ENCODE assay signal across 9 cellular contexts in the genomic region with DNA sequence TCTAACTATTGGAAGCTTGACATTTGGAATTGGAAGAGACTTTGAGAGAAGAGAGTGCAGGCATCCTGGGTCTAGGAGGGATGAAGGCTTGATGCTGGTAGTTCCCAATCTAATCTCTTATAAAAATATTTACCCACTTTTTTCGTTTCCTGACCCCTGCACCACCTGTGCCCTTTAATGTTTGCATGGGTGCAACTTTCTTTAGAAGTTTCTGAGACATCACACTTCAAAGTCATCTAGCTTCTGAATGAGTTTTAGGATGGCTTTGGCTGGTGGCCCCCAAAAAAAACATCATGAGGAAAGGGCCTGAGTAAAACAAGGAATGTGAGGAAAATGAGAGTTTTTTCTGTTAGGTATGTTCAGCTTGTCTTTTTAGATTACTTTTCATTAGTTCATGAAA. TPM values are rescaled to one million over a fixed set of nuclear protein-coding genes. Genes with fewer than 3 reads are reported as not detected.
DNase-seq lines count a peak whose midpoint lies in the region; ATAC-seq and TF ChIP-seq lines count a peak whose summit lies in the region.
"Had no signal": no experiment of that assay in that cellular context is flagged by ENCODE, and none has a peak within 500 bp of the region (broad histone marks: within the 10 kb centered on the region; RNA-seq: fewer than 3 reads in every experiment).

No MANE protein-coding gene starts in this region.

- H3K4me3 Mint-ChIP-seq in activated CD4-positive, alpha-beta memory T cell treated with anti-CD3 and anti-CD28 coated beads, Interleukin-2, amount 10 ng/mL, durations not matched to agents 7 days and 5 days: peak overlapping the region; percentile 91

- no peak for DNase-seq in activated CD4-positive, alpha-beta memory T cell treated with anti-CD3 and anti-CD28 coated beads, Interleukin-2, amount 10 ng/mL, durations not matched to agents 7 days and 5 days
- no peak for DNase-seq in iPS DF 6.9 (ENCODE audit: low read depth, low spot score)
- no peak for DNase-seq in left lobe of liver (ENCODE audit: low spot score)
- DNase-seq: SHP77 treated with DMSO at 0.1 percent for 48 hours had no signal

- H3K27ac ChIP-seq in HEK293 (ENCODE audit: extremely low read depth, low read depth, low read length): no peak overlapping the region; the same call in 1 of the 2 replicates
- H3K27ac ChIP-seq in iPS DF 6.9 (ENCODE audit: low read length): no peak overlapping the region
- H3K27ac ChIP-seq in skin epidermis: peak overlapping the region in 13 of 21 experiments; percentile 73 to 96 (median 92)

- peak overlapping the region; percentile 76 for H3K27ac Mint-ChIP-seq in activated CD4-positive, alpha-beta memory T cell treated with anti-CD3 and anti-CD28 coated beads, Interleukin-2, amount 10 ng/mL, durations not matched to agents 7 days and 5 days

- POLR2A ChIA-PET in HEK293 (lab: Yijun Ruan, JAX): interaction anchor here (1.1 kb wide), 1 partner anchor 395 kb away, joined by 3 read pairs; a partner anchor contains a TSS
- POLR2A ChIA-PET in activated CD4-positive, alpha-beta memory T cell treated with anti-CD3 and anti-CD28 coated beads, Interleukin-2, amount 10 ng/mL, durations not matched to agents 7 days and 5 days (lab: Charles Lee): interaction anchor here (1.1 to 2.9 kb wide), 5 partner anchors 8 to 395 kb away, joined by 3 to 37 read pairs (median 12); a partner anchor contains a TSS

- no peaks in the 10 kb centered on the region for H3K9me3 Mint-ChIP-seq in activated CD4-positive, alpha-beta memory T cell treated with anti-CD3 and anti-CD28 coated beads, Interleukin-2, amount 10 ng/mL, durations not matched to agents 7 days and 5 days

- H3K4me3 ChIP-seq in HEK293 (ENCODE audit: low read depth, low read length) (peak overlapping the region; percentile 92), iPS DF 6.9 (ENCODE audit: low read length) (peak overlapping the region; percentile 91; the same call in 1 of the 2 replicates), skin epidermis (peak overlapping the region; percentile 62 to 99 (median 96))

- H3K9me3 ChIP-seq in HEK293 (ENCODE audit: control insufficient read depth, insufficient read depth, low read depth, low read length) (no peaks in the 10 kb centered on the region), iPS DF 6.9 (ENCODE audit: control insufficient read depth, insufficient read depth, low read length) (no peaks in the 10 kb centered on the region)

- peaks cover 45% of the 10 kb centered on the region for H3K36me3 Mint-ChIP-seq in activated CD4-positive, alpha-beta memory T cell treated with anti-CD3 and anti-CD28 coated beads, Interleukin-2, amount 10 ng/mL, durations not matched to agents 7 days and 5 days (ENCODE audit: low read depth)

- ATAC-seq in HG02678 (IDR thresholded peaks at IDR 0.05; ENCODE audit: unreplicated experiment): no peak
- ATAC-seq in left lobe of liver: no peak
- ATAC-seq in GM21786 (IDR thresholded peaks at IDR 0.05; ENCODE audit: unreplicated experiment): no peak
- ATAC-seq in GM18511 (IDR thresholded peaks at IDR 0.05; ENCODE audit: unreplicated experiment): no peak

- H3K4me1 Mint-ChIP-seq in activated CD4-positive, alpha-beta memory T cell treated with anti-CD3 and anti-CD28 coated beads, Interleukin-2, amount 10 ng/mL, durations not matched to agents 7 days and 5 days: peaks cover 39% of the 10 kb centered on the region

- TF ChIP-seq CTCF in HEK293 (tag by site-specific recombination; IDR thresholded peaks at IDR 0.05): no peak

- H3K27me3 Mint-ChIP-seq in activated CD4-positive, alpha-beta memory T cell treated with anti-CD3 and anti-CD28 coated beads, Interleukin-2, amount 10 ng/mL, durations not matched to agents 7 days and 5 days: no peaks in the 10 kb centered on the region

- WGBS in iPS DF 6.9 (ENCODE audit: insufficient coverage, insufficient read length): no CpG with 5 or more reads among the region's 1 CpG

- H3K4me1 ChIP-seq in HEK293 (ENCODE audit: control insufficient read depth, insufficient read depth, low read length): no peaks in the 10 kb centered on the region
- H3K4me1 ChIP-seq in iPS DF 6.9 (ENCODE audit: control insufficient read depth, insufficient read depth, low read length): no peaks in the 10 kb centered on the region

- peaks cover 20 to 39% of the 10 kb centered on the region in 2 experiments for H3K36me3 ChIP-seq in HEK293 (ENCODE audit: control insufficient read depth in 2 of 2, insufficient read depth in 1 of 2, low read length in 2 of 2)
- no peaks in the 10 kb centered on the region for H3K36me3 ChIP-seq in iPS DF 6.9 (ENCODE audit: control insufficient read depth, insufficient read depth, low read length)

- no peaks in the 10 kb centered on the region for H3K27me3 ChIP-seq in iPS DF 6.9 (ENCODE audit: control insufficient read depth, insufficient read depth, low read length)

- CTCF ChIA-PET in HEK293 (lab: Yijun Ruan, JAX): interaction anchor here (0.6 to 2.2 kb wide), 5 partner anchors 18 to 1711 kb away, joined by 3 to 7 read pairs (median 4); no protein-coding TSS in a partner anchor
- CTCF ChIA-PET in activated CD4-positive, alpha-beta memory T cell treated with anti-CD3 and anti-CD28 coated beads, Interleukin-2, amount 10 ng/mL, durations not matched to agents 7 days and 5 days (lab: Charles Lee): interaction anchor here (1.1 to 1.3 kb wide), 2 partner anchors 16 to 338 kb away, joined by 3 to 4 read pairs; no protein-coding TSS in a partner anchor

TF ChIP-seq in HEK293, 187 proteins besides CTCF, POLR2A, EP300 and RAD21 (continues in another document):
- TF ChIP-seq, protein P1, sequence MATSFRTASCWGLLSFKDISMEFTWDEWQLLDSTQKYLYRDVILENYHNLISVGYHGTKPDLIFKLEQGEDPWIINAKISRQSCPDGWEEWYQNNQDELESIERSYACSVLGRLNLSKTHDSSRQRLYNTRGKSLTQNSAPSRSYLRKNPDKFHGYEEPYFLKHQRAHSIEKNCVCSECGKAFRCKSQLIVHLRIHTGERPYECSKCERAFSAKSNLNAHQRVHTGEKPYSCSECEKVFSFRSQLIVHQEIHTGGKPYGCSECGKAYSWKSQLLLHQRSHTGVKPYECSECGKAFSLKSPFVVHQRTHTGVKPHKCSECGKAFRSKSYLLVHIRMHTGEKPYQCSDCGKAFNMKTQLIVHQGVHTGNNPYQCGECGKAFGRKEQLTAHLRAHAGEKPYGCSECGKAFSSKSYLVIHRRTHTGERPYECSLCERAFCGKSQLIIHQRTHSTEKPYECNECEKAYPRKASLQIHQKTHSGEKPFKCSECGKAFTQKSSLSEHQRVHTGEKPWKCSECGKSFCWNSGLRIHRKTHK (tag by site-specific recombination; IDR thresholded peaks at IDR 0.05): no peak
- no peak for TF ChIP-seq REPIN1 (tag by site-specific recombination; IDR thresholded peaks at IDR 0.05; ENCODE audit: low read depth)
- no peak for TF ChIP-seq SCRT2 (tag by site-specific recombination; IDR thresholded peaks at IDR 0.05)
- TF ChIP-seq, protein P2, sequence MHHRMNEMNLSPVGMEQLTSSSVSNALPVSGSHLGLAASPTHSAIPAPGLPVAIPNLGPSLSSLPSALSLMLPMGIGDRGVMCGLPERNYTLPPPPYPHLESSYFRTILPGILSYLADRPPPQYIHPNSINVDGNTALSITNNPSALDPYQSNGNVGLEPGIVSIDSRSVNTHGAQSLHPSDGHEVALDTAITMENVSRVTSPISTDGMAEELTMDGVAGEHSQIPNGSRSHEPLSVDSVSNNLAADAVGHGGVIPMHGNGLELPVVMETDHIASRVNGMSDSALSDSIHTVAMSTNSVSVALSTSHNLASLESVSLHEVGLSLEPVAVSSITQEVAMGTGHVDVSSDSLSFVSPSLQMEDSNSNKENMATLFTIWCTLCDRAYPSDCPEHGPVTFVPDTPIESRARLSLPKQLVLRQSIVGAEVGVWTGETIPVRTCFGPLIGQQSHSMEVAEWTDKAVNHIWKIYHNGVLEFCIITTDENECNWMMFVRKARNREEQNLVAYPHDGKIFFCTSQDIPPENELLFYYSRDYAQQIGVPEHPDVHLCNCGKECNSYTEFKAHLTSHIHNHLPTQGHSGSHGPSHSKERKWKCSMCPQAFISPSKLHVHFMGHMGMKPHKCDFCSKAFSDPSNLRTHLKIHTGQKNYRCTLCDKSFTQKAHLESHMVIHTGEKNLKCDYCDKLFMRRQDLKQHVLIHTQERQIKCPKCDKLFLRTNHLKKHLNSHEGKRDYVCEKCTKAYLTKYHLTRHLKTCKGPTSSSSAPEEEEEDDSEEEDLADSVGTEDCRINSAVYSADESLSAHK (tag by site-specific recombination; IDR thresholded peaks at IDR 0.05): no peak
- no peak for TF ChIP-seq ZXDB (tag by site-specific recombination; IDR thresholded peaks at IDR 0.05)
- no peak for TF ChIP-seq TCF7L2 (IDR thresholded peaks at IDR 0.05; ENCODE audit: borderline replicate concordance, low read depth, low read length)
- TF ChIP-seq, protein P3, sequence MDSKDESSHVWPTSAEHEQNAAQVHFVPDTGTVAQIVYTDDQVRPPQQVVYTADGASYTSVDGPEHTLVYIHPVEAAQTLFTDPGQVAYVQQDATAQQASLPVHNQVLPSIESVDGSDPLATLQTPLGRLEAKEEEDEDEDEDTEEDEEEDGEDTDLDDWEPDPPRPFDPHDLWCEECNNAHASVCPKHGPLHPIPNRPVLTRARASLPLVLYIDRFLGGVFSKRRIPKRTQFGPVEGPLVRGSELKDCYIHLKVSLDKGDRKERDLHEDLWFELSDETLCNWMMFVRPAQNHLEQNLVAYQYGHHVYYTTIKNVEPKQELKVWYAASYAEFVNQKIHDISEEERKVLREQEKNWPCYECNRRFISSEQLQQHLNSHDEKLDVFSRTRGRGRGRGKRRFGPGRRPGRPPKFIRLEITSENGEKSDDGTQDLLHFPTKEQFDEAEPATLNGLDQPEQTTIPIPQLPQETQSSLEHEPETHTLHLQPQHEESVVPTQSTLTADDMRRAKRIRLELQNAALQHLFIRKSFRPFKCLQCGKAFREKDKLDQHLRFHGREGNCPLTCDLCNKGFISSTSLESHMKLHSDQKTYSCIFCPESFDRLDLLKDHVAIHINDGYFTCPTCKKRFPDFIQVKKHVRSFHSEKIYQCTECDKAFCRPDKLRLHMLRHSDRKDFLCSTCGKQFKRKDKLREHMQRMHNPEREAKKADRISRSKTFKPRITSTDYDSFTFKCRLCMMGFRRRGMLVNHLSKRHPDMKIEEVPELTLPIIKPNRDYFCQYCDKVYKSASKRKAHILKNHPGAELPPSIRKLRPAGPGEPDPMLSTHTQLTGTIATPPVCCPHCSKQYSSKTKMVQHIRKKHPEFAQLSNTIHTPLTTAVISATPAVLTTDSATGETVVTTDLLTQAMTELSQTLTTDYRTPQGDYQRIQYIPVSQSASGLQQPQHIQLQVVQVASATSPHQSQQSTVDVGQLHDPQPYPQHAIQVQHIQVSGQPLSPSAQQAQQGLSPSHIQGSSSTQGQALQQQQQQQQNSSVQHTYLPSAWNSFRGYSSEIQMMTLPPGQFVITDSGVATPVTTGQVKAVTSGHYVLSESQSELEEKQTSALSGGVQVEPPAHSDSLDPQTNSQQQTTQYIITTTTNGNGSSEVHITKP (tag by site-specific recombination; IDR thresholded peaks at IDR 0.05): no peak
- no peak for TF ChIP-seq ZBTB7A (tag by site-specific recombination; IDR thresholded peaks at IDR 0.05; ENCODE audit: low read depth)
- no peak for TF ChIP-seq ZNF239 (tag by site-specific recombination; IDR thresholded peaks at IDR 0.05)

RNA-seq across cellular contexts. Expression of a gene that starts 1.1 kb away (rescaled TPM):
- 10 to 100 TPM; 46.5 to 47.5 TPM for total RNA-seq in activated CD4-positive, alpha-beta memory T cell treated with anti-CD3 and anti-CD28 coated beads, Interleukin-2, amount 10 ng/mL, durations not matched to agents 7 days and 5 days
- total RNA-seq in left lobe of liver: 3.0 TPM

Comparison
In these comparisons a context has a peak if more than half of its experiments do, and no peak if none do; other contexts are left out.
1. H3K27ac ChIP-seq: peak in skin epidermis (13 of 21); none in HEK293 (single experiment) and iPS DF 6.9 (single experiment).
2. RNA of a gene that starts 1.1 kb away (total RNA-seq): 46.5 to 47.5 TPM in activated CD4-positive, alpha-beta memory T cell treated with anti-CD3 and anti-CD28 coated beads, Interleukin-2, amount 10 ng/mL, durations not matched to agents 7 days and 5 days; 3.0 TPM in left lobe of liver (single experiment); every median in the first group is over 10 times any median in the second.
3. Peak in every context shown above with its lines, with median percentiles within 50 percentile points of each other: H3K4me3 ChIP-seq.